ENCODE assay signal across 32 cellular contexts in the genomic region with DNA sequence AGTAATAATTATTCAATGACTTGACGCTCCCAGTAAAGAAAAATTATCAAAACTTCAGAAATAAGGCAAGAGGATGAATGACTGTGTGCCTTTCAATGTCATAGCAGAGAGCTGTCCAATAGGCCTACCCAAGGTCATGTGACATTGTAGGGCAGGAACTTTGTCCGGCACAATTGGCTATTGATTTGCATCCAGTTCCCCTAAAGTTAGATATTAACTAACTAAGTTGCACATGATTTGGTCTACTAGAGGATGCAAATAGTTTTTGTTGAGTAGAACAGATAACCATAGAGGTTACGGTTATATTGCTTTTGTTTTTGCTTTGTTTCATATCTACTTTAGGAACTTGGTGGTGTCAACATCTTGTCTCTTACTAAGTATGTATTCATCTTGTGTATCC.
DNase-seq lines count a peak whose midpoint lies in the region; ATAC-seq and TF ChIP-seq lines count a peak whose summit lies in the region.
"Had no signal": no experiment of that assay in that cellular context is flagged by ENCODE, and none has a peak within 500 bp of the region (broad histone marks: within the 10 kb centered on the region; RNA-seq: fewer than 3 reads in every experiment).

No MANE protein-coding gene starts in this region.

- H3K79me1 ChIP-seq in trophoblast cell (ENCODE audit: low read length) = peaks cover 18% of the 10 kb centered on the region

- H3K4me3 Mint-ChIP-seq in stimulated activated memory B cell treated with anti-CD40 and anti-IgM and Interleukin-4, amounts not matched to agents 10 μg/mL and 1 μg/mL and 100 μg/mL, for 72 hours = no peak overlapping the region
- H3K4me3 Mint-ChIP-seq: activated CD4-positive, alpha-beta T cell treated with anti-CD3 and anti-CD28 coated beads for 36 hours; activated CD8-positive, alpha-beta memory T cell treated with anti-CD3 and anti-CD28 coated beads, Interleukin-2, amount 10 ng/mL, durations not matched to agents 7 days and 5 days; activated naive CD4-positive, alpha-beta T cell treated with anti-CD3 and anti-CD28 coated beads, Interleukin-2, amount 10 ng/mL, durations not matched to agents 7 days and 5 days; activated T-helper 1 cell treated with anti-CD3 and anti-CD28 coated beads, Interleukin-12 subunit alpha, Interleukin-12 subunit beta, Interleukin-2, Interleukin-4 antibody, amounts not matched to agents 30 ng/mL and 10 ng/mL and 1 ng/mL, durations not matched to agents 14 hours and 24 hours and 36 hours; CD4-positive, alpha-beta memory T cell; effector memory CD8-positive, alpha-beta T cell; immature natural killer cell; T-helper 17 cell had no signal

- H4K91ac ChIP-seq in trophoblast cell (ENCODE audit: low read depth, low read length) = no peak overlapping the region

- H3K27ac ChIP-seq in trophoblast cell (ENCODE audit: low read depth, low read length) = no peak overlapping the region
- H3K27ac ChIP-seq: breast epithelium, esophagus muscularis mucosa, neutrophil, upper lobe of right lung had no signal

- H3K14ac ChIP-seq in trophoblast cell (ENCODE audit: low read length) = no peak overlapping the region

- H3K27me3 ChIP-seq in trophoblast cell (ENCODE audit: insufficient read depth, low read length) = no peaks in the 10 kb centered on the region
- H3K27me3 ChIP-seq: breast epithelium, esophagus muscularis mucosa, neutrophil, upper lobe of right lung had no signal

- H2BK120ac ChIP-seq in trophoblast cell (ENCODE audit: insufficient read depth, low read length, poor library complexity) = no peak overlapping the region

- H3K4me1 ChIP-seq in trophoblast cell (ENCODE audit: control insufficient read depth in 1 of 2, insufficient read depth in 2 of 2, low read length in 2 of 2) = peaks cover 11 to 12% of the 10 kb centered on the region in 2 experiments
- H3K4me1 ChIP-seq: breast epithelium, upper lobe of right lung had no signal

- H3K4me1 Mint-ChIP-seq in stimulated activated memory B cell treated with anti-CD40 and anti-IgM and Interleukin-4, amounts not matched to agents 10 μg/mL and 1 μg/mL and 100 μg/mL, for 72 hours = no peaks in the 10 kb centered on the region
- H3K4me1 Mint-ChIP-seq: activated naive CD4-positive, alpha-beta T cell treated with anti-CD3 and anti-CD28 coated beads, Interleukin-2, amount 10 ng/mL, durations not matched to agents 7 days and 5 days; immature natural killer cell; T-helper 17 cell had no signal

- no peaks in the 10 kb centered on the region for H3K36me3 ChIP-seq in trophoblast cell (ENCODE audit: control insufficient read depth in 1 of 2, insufficient read depth in 2 of 2, low read length in 2 of 2)
- H3K36me3 ChIP-seq: breast epithelium, esophagus muscularis mucosa, neutrophil, upper lobe of right lung had no signal

- no peaks in the 10 kb centered on the region for H3K27me3 Mint-ChIP-seq in stimulated activated memory B cell treated with anti-CD40 and anti-IgM and Interleukin-4, amounts not matched to agents 10 μg/mL and 1 μg/mL and 100 μg/mL, for 72 hours

- no peak overlapping the region for H3K4me2 ChIP-seq in trophoblast cell (ENCODE audit: low read length)
- H3K4me2 ChIP-seq: SK-N-SH had no signal

- no peak overlapping the region for H4K12ac ChIP-seq in trophoblast cell (ENCODE audit: low read depth, low read length)

- no peaks in the 10 kb centered on the region for H3K9me3 Mint-ChIP-seq in stimulated activated memory B cell treated with anti-CD40 and anti-IgM and Interleukin-4, amounts not matched to agents 10 μg/mL and 1 μg/mL and 100 μg/mL, for 72 hours
- H3K9me3 Mint-ChIP-seq: activated naive CD4-positive, alpha-beta T cell treated with anti-CD3 and anti-CD28 coated beads, Interleukin-2, amount 10 ng/mL, durations not matched to agents 7 days and 5 days; effector memory CD8-positive, alpha-beta T cell; immature natural killer cell had no signal

- H2BK5ac ChIP-seq in trophoblast cell (ENCODE audit: low read depth, low read length, poor library complexity) = no peak overlapping the region

- intact Hi-C loops in posterior cingulate gyrus (cut with DNase I) = no loop called here

- no peaks in the 10 kb centered on the region for H3K36me3 Mint-ChIP-seq in stimulated activated memory B cell treated with anti-CD40 and anti-IgM and Interleukin-4, amounts not matched to agents 10 μg/mL and 1 μg/mL and 100 μg/mL, for 72 hours
- H3K36me3 Mint-ChIP-seq: activated CD8-positive, alpha-beta memory T cell treated with anti-CD3 and anti-CD28 coated beads, Interleukin-2, amount 10 ng/mL, durations not matched to agents 7 days and 5 days; activated naive CD4-positive, alpha-beta T cell treated with anti-CD3 and anti-CD28 coated beads, Interleukin-2, amount 10 ng/mL, durations not matched to agents 7 days and 5 days; CD4-positive, alpha-beta memory T cell; immature natural killer cell had no signal

- DNase-seq in trophoblast cell = no peak
- DNase-seq in posterior cingulate gyrus = no peak
- no peak for DNase-seq in GM10248 (ENCODE audit: extremely low spot score)
- no peak for DNase-seq in DMS53 (lab: John Stamatoyannopoulos, UW)
- DNase-seq: activated CD4-positive, alpha-beta T cell treated with anti-CD3 and anti-CD28 coated beads for 36 hours; activated CD8-positive, alpha-beta memory T cell treated with anti-CD3 and anti-CD28 coated beads, Interleukin-2, amount 10 ng/mL, durations not matched to agents 7 days and 5 days; activated naive CD4-positive, alpha-beta T cell treated with anti-CD3 and anti-CD28 coated beads, Interleukin-2, amount 10 ng/mL, durations not matched to agents 7 days and 5 days; amniotic stem cell; CD4-positive, alpha-beta memory T cell; effector memory CD8-positive, alpha-beta T cell; foreskin melanocyte; hippocampal formation; immature natural killer cell; IMR-90; mesendoderm; NCI-H1105 treated with DMSO at 0.1 percent for 48 hours; NCI-H2029; NCI-H345; NCI-H774; SK-N-SH; substantia nigra; T-helper 17 cell; upper lobe of right lung had no signal

- no peak overlapping the region for H3K23ac ChIP-seq in trophoblast cell (ENCODE audit: low read length)

- no peak overlapping the region for H3K9ac ChIP-seq in trophoblast cell (ENCODE audit: low read length)
- H3K9ac ChIP-seq: SK-N-SH had no signal

- CTCF ChIA-PET in GM10248 (lab: Yijun Ruan, JAX) = no interaction called here

- no peak overlapping the region for H3K4ac ChIP-seq in trophoblast cell (ENCODE audit: low read depth, low read length)

- no peak overlapping the region for H3K4me3 ChIP-seq in trophoblast cell (ENCODE audit: low read depth, low read length)
- H3K4me3 ChIP-seq: breast epithelium, esophagus muscularis mucosa, upper lobe of right lung had no signal

- peaks cover 4% of the 10 kb centered on the region for H3K79me2 ChIP-seq in trophoblast cell (ENCODE audit: control insufficient read depth, insufficient read depth, low read length, poor library complexity)

- H3K18ac ChIP-seq in trophoblast cell (ENCODE audit: low read length) = no peak overlapping the region

- no peak overlapping the region for H3K27ac Mint-ChIP-seq in stimulated activated memory B cell treated with anti-CD40 and anti-IgM and Interleukin-4, amounts not matched to agents 10 μg/mL and 1 μg/mL and 100 μg/mL, for 72 hours
- H3K27ac Mint-ChIP-seq: activated CD4-positive, alpha-beta T cell treated with anti-CD3 and anti-CD28 coated beads for 36 hours; activated CD8-positive, alpha-beta memory T cell treated with anti-CD3 and anti-CD28 coated beads, Interleukin-2, amount 10 ng/mL, durations not matched to agents 7 days and 5 days; activated naive CD4-positive, alpha-beta T cell treated with anti-CD3 and anti-CD28 coated beads, Interleukin-2, amount 10 ng/mL, durations not matched to agents 7 days and 5 days; activated T-helper 1 cell treated with anti-CD3 and anti-CD28 coated beads, Interleukin-12 subunit alpha, Interleukin-12 subunit beta, Interleukin-2, Interleukin-4 antibody, amounts not matched to agents 30 ng/mL and 10 ng/mL and 1 ng/mL, durations not matched to agents 14 hours and 24 hours and 36 hours; CD4-positive, alpha-beta memory T cell; effector memory CD8-positive, alpha-beta T cell; immature natural killer cell; T-helper 17 cell had no signal

- H2AK5ac ChIP-seq in trophoblast cell (ENCODE audit: low read length) = no peak overlapping the region

- no peaks in the 10 kb centered on the region for H3K9me3 ChIP-seq in trophoblast cell (ENCODE audit: insufficient read depth, low read depth, low read length)
- H3K9me3 ChIP-seq: breast epithelium, esophagus muscularis mucosa, neutrophil had no signal

- TF ChIP-seq CTCF in GM10248 (IDR thresholded peaks at IDR 0.05; ENCODE audit: control extremely low read depth, extremely low read depth, low read depth, missing control alignments) = no peak

- no CpG with 5 or more reads among the region's 3 CpGs for WGBS in trophoblast cell (ENCODE audit: extremely low coverage, insufficient coverage, insufficient read length)

- peak overlapping the region; percentile 80 for H2BK12ac ChIP-seq in trophoblast cell (ENCODE audit: low read length)

- ATAC-seq in GM18873 (IDR thresholded peaks at IDR 0.05; ENCODE audit: low FRiP score, unreplicated experiment) (peak; percentile 56), GM21737 (IDR thresholded peaks at IDR 0.05; ENCODE audit: unreplicated experiment) (peak; percentile 51), HG03354 (IDR thresholded peaks at IDR 0.05; ENCODE audit: poor library complexity, severe bottlenecking, unreplicated experiment) (peak; percentile 71)
- no peak for ATAC-seq in stimulated activated memory B cell treated with anti-CD40 and anti-IgM and Interleukin-4, amounts not matched to agents 10 μg/mL and 1 μg/mL and 100 μg/mL, for 72 hours
- ATAC-seq: activated CD4-positive, alpha-beta T cell treated with anti-CD3 and anti-CD28 coated beads for 36 hours; activated CD8-positive, alpha-beta memory T cell treated with anti-CD3 and anti-CD28 coated beads, Interleukin-2, amount 10 ng/mL, durations not matched to agents 7 days and 5 days; effector memory CD8-positive, alpha-beta T cell; left lobe of liver; T-helper 17 cell; upper lobe of right lung had no signal

- POLR2A ChIA-PET in GM10248 (lab: Yijun Ruan, JAX) = no interaction called here

- no peak overlapping the region for H4K8ac ChIP-seq in trophoblast cell (ENCODE audit: low read depth, low read length)

- no peak overlapping the region for H2AFZ ChIP-seq in trophoblast cell (ENCODE audit: insufficient read depth, low read length, poor library complexity)
